Comparison of ENCODE assay signal across 8 cellular contexts in genomic region chr14:55411426-55412389, GRCh38. TPM values are rescaled to one million over a fixed set of nuclear protein-coding genes. Genes with fewer than 3 reads are reported as not detected.
DNase-seq lines count a peak whose midpoint lies in the region; ATAC-seq, FAIRE-seq and TF ChIP-seq lines count a peak whose summit lies in the region.

ATG14 (minus strand) TSS chr14:55411830; CDS start chr14:55411822, 8 bp downstream.

- DNase-seq in AG04449 (ENCODE audit: low read depth, low spot score) = peak; percentile 16
- peak; percentile 89 for DNase-seq in NCI-H2227 (lab: John Stamatoyannopoulos, UW; ENCODE audit: unreplicated experiment)
- DNase-seq in activated B cell treated with CpG ODN at 0.5 μM for 24 hours = peak; percentile 73
- DNase-seq in central memory CD4-positive, alpha-beta T cell = peak; percentile 70
- DNase-seq in kidney = peak; percentile 93
- peak; percentile 48 to 59 for DNase-seq in stimulated activated CD4-positive, alpha-beta T cell treated with anti-CD3 and anti-CD28 coated beads, Interleukin-15, amount 100 ng/mL, for 1 hour (ENCODE audit: low read depth in 1 of 2, low spot score in 1 of 2)

- peak; percentile 99 for ATAC-seq in GM18868 (IDR thresholded peaks at IDR 0.05; ENCODE audit: unreplicated experiment)
- peak; percentile 92 for ATAC-seq in HG03108 (IDR thresholded peaks at IDR 0.05; ENCODE audit: unreplicated experiment)
- ATAC-seq in activated B cell treated with CpG ODN at 0.5 μM for 24 hours (ENCODE audit: low read depth) = peak; percentile 99

- no peak for FAIRE-seq in kidney (lab: Jason Lieb, UNC)

- peaks cover 4% of the 10 kb centered on the region for H3K36me3 Mint-ChIP-seq in activated B cell treated with CpG ODN at 0.5 μM for 24 hours (ENCODE audit: low read depth)

- peaks cover 12% of the 10 kb centered on the region for H3K27me3 Mint-ChIP-seq in activated B cell treated with CpG ODN at 0.5 μM for 24 hours

- CTCF ChIA-PET in AG04449 (lab: Yijun Ruan, JAX) = interaction anchor here (0.9 to 2.4 kb wide), 2 partner anchors 141 kb away, joined by 4 to 11 read pairs; no protein-coding TSS in a partner anchor
- CTCF ChIA-PET in activated B cell treated with CpG ODN at 0.5 μM for 24 hours (lab: Charles Lee) = interaction anchor here (1.4 kb wide), 1 partner anchor 139 kb away, joined by 3 read pairs; no protein-coding TSS in a partner anchor

- peak within 1 kb of the TSS; percentile 77 to 87 for H3K9ac ChIP-seq in kidney (ENCODE audit: low read length in 2 of 2)

- POLR2A ChIA-PET in AG04449 (lab: Yijun Ruan, JAX) (interaction anchor here (0.9 kb wide), 1 partner anchor 16 kb away, joined by 3 read pairs; no protein-coding TSS in a partner anchor), activated B cell treated with CpG ODN at 0.5 μM for 24 hours (lab: Charles Lee) (interaction anchor here (0.5 to 1.2 kb wide), 3 partner anchors 13 to 284 kb away, joined by 3 to 4 read pairs (median 4); partner anchors contain the start of gene FBXO34)

- H3K4me3 Mint-ChIP-seq in activated B cell treated with CpG ODN at 0.5 μM for 24 hours = peak within 1 kb of the TSS; percentile 93

- no peaks in the 10 kb centered on the region for H3K9me3 Mint-ChIP-seq in activated B cell treated with CpG ODN at 0.5 μM for 24 hours

- TF ChIP-seq CTCF in AG04449 (IDR thresholded peaks at IDR 0.05; ENCODE audit: insufficient read depth, low read length, missing control alignments) (no peak), activated B cell treated with CpG ODN at 0.5 μM for 24 hours (IDR thresholded peaks at IDR 0.05) (no peak), kidney (IDR thresholded peaks at IDR 0.05; ENCODE audit: borderline replicate concordance, extremely low read depth, insufficient read depth) (no peak)

- peaks cover 32% of the 10 kb centered on the region for H3K4me1 Mint-ChIP-seq in activated B cell treated with CpG ODN at 0.5 μM for 24 hours

- peak within 1 kb of the TSS; percentile 45 to 74 for H3K27ac ChIP-seq in kidney (ENCODE audit: low read depth in 2 of 2, low read length in 2 of 2)

- intact Hi-C loops in activated B cell treated with CpG ODN at 0.5 μM for 24 hours (cut with micrococcal nuclease) (loop anchor here (1.0 to 5.0 kb wide), 4 partner anchors 140 to 1856 kb away; partner anchors contain the start of genes AP5M1, EXOC5 and FBXO34), kidney (cut with DNase I) (no loop called here)

- H3K4me3 ChIP-seq in AG04449 (ENCODE audit: low read depth, low read length) (peak within 1 kb of the TSS; percentile 88), kidney (ENCODE audit: low read length in 2 of 2) (peak within 1 kb of the TSS; percentile 90 to 91)

- peaks cover 7 to 11% of the 10 kb centered on the region in 2 donors for H3K4me1 ChIP-seq in kidney (ENCODE audit: control insufficient read depth in 1 of 2, insufficient read depth in 1 of 2, low read depth in 1 of 2, low read length in 2 of 2)

- H3K36me3 ChIP-seq in kidney (ENCODE audit: control insufficient read depth in 1 of 2, insufficient read depth in 2 of 2, low read length in 2 of 2) = no peaks in the 10 kb centered on the region

- H3K27ac Mint-ChIP-seq in activated B cell treated with CpG ODN at 0.5 μM for 24 hours = peak within 1 kb of the TSS; percentile 76

- no peaks in the 10 kb centered on the region for H3K9me3 ChIP-seq in kidney (ENCODE audit: control insufficient read depth in 1 of 2, low read length in 2 of 2)

RNA-seq across cellular contexts. Expression of gene ATG14, which starts in this region (rescaled TPM):
- 9.7 and 12.1 TPM in 2 replicates for total RNA-seq in activated B cell treated with CpG ODN at 0.5 μM for 24 hours
- 13.3 TPM for total RNA-seq in kidney
- polyA plus RNA-seq in kidney (ENCODE audit: insufficient read depth, low read depth, low replicate concordance) = 5.2 TPM

Comparison
In these comparisons a context has a peak if more than half of its experiments do, and no peak if none do; other contexts are left out.
1. Peak in every context shown above with its lines: DNase-seq, ATAC-seq, H3K4me3 ChIP-seq and H3K27ac ChIP-seq.
2. DNase-seq: peak in every context shown above with its lines; median percentile 93 in kidney; 89 in NCI-H2227; 73 in activated B cell treated with CpG ODN at 0.5 μM for 24 hours; 70 in central memory CD4-positive, alpha-beta T cell; 54 in stimulated activated CD4-positive, alpha-beta T cell treated with anti-CD3 and anti-CD28 coated beads, Interleukin-15, amount 100 ng/mL, for 1 hour; 16 in AG04449.